8 cellular contexts compared by ENCODE assay signal in genomic region chr12:47963340-47964040, GRCh38. TPM values are rescaled to one million over a fixed set of nuclear protein-coding genes. Genes with fewer than 3 reads are reported as not detected.
DNase-seq lines count a peak whose midpoint lies in the region; ATAC-seq, FAIRE-seq and TF ChIP-seq lines count a peak whose summit lies in the region.

A gene with protein sequence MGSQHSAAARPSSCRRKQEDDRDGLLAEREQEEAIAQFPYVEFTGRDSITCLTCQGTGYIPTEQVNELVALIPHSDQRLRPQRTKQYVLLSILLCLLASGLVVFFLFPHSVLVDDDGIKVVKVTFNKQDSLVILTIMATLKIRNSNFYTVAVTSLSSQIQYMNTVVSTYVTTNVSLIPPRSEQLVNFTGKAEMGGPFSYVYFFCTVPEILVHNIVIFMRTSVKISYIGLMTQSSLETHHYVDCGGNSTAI (plus strand): TSS chr12:47963596. CDS start chr12:47964237, 641 bp downstream.

- FAIRE-seq in H54 (lab: Jason Lieb, UNC) = peak; percentile 48

- TF ChIP-seq CTCF in RWPE2 (IDR thresholded peaks at IDR 0.05; ENCODE audit: poor library complexity, severe bottlenecking) (peak; percentile 99), nephron progenitor cell (IDR thresholded peaks at IDR 0.05) (peak; percentile 97)

- peaks cover 32% of the 10 kb centered on the region for H3K36me3 ChIP-seq in RWPE2 (ENCODE audit: low read depth)

- no peaks in the 10 kb centered on the region for H3K9me3 ChIP-seq in RWPE2 (ENCODE audit: severe bottlenecking)

- peak; percentile 91 for ATAC-seq in RWPE2 (ENCODE audit: low read depth)
- peak; percentile 96 for ATAC-seq in stimulated activated naive CD8-positive, alpha-beta T cell treated with anti-CD3 and anti-CD28 coated beads, Interleukin-15, amount 100 ng/mL, for 72 hours

- H3K27ac Mint-ChIP-seq in nephron progenitor cell = no peak within 1 kb of the TSS
- H3K27ac Mint-ChIP-seq in stimulated activated naive CD8-positive, alpha-beta T cell treated with anti-CD3 and anti-CD28 coated beads, Interleukin-15, amount 100 ng/mL, for 72 hours = peak within 1 kb of the TSS; percentile 97

- peak within 1 kb of the TSS; percentile 99 for H3K4me3 Mint-ChIP-seq in nephron progenitor cell
- peak within 1 kb of the TSS; percentile 99 to 100 for H3K4me3 Mint-ChIP-seq in stimulated activated naive CD8-positive, alpha-beta T cell treated with anti-CD3 and anti-CD28 coated beads, Interleukin-15, amount 100 ng/mL, for 72 hours

- DNase-seq in G401 (ENCODE audit: low spot score) (peak; percentile 90), H54 (ENCODE audit: insufficient read length, low spot score) (peak; percentile 95), LoVo (ENCODE audit: low spot score) (peak; percentile 99), RWPE2 (ENCODE audit: low spot score) (no peak), fibroblast of the conjunctiva (ENCODE audit: low read depth) (peak; percentile 85), nephron progenitor cell (peak; percentile 97)
- peak; percentile 86 for DNase-seq in activated effector memory CD4-positive, alpha-beta T cell treated with Interleukin-2 at 50 U/mL for 16 hours
- DNase-seq in stimulated activated naive CD8-positive, alpha-beta T cell treated with anti-CD3 and anti-CD28 coated beads, Interleukin-15, amount 100 ng/mL, for 72 hours = peak; percentile 92 to 94

- H3K4me3 ChIP-seq in RWPE2 (ENCODE audit: severe bottlenecking) = peak within 1 kb of the TSS; percentile 65

- peaks cover 4% of the 10 kb centered on the region for H3K4me1 ChIP-seq in RWPE2 (ENCODE audit: insufficient read depth, poor library complexity, severe bottlenecking)

- peaks cover 24% of the 10 kb centered on the region for H3K36me3 Mint-ChIP-seq in nephron progenitor cell (ENCODE audit: low read depth)

- H3K27ac ChIP-seq in RWPE2 (ENCODE audit: poor library complexity, severe bottlenecking) = no peak within 1 kb of the TSS

- peak; percentile 53 for TF ChIP-seq POLR2A in H54 (IDR thresholded peaks at IDR 0.05; ENCODE audit: low read depth, low read length)

- in situ Hi-C loops in G401 (cut with HindIII; ENCODE audit: low sequenced_read_pairs) = no loop called here

- H3K9me3 Mint-ChIP-seq in nephron progenitor cell = peaks cover 21% of the 10 kb centered on the region
- H3K9me3 Mint-ChIP-seq in stimulated activated naive CD8-positive, alpha-beta T cell treated with anti-CD3 and anti-CD28 coated beads, Interleukin-15, amount 100 ng/mL, for 72 hours = no peaks in the 10 kb centered on the region

- peaks cover 40% of the 10 kb centered on the region for H3K4me1 Mint-ChIP-seq in nephron progenitor cell
- H3K4me1 Mint-ChIP-seq in stimulated activated naive CD8-positive, alpha-beta T cell treated with anti-CD3 and anti-CD28 coated beads, Interleukin-15, amount 100 ng/mL, for 72 hours = peaks cover 45% of the 10 kb centered on the region

- peaks cover 66% of the 10 kb centered on the region for H3K27me3 Mint-ChIP-seq in nephron progenitor cell (ENCODE audit: low read depth, poor library complexity)
- peaks cover 31% of the 10 kb centered on the region for H3K27me3 Mint-ChIP-seq in stimulated activated naive CD8-positive, alpha-beta T cell treated with anti-CD3 and anti-CD28 coated beads, Interleukin-15, amount 100 ng/mL, for 72 hours

- no peaks in the 10 kb centered on the region for H3K27me3 ChIP-seq in RWPE2 (ENCODE audit: insufficient read depth, poor library complexity, severe bottlenecking)

RNA-seq across cellular contexts. Expression of the gene that starts here (rescaled TPM):
- 177 and 211 TPM in 2 replicates for total RNA-seq in G401 (2014; rRNA removed; shearing (Covaris generic))
